Comparison of ENCODE assay signal across 1 cellular context in genomic region chr2:99729104-99729503, GRCh38.
TF ChIP-seq lines count a peak whose summit lies in the region.

No MANE protein-coding gene starts in this region.

TF ChIP-seq in WTC11, 78 proteins besides CTCF, POLR2A, EP300 and RAD21 (continued from another document):
- TF ChIP-seq, protein P1, sequence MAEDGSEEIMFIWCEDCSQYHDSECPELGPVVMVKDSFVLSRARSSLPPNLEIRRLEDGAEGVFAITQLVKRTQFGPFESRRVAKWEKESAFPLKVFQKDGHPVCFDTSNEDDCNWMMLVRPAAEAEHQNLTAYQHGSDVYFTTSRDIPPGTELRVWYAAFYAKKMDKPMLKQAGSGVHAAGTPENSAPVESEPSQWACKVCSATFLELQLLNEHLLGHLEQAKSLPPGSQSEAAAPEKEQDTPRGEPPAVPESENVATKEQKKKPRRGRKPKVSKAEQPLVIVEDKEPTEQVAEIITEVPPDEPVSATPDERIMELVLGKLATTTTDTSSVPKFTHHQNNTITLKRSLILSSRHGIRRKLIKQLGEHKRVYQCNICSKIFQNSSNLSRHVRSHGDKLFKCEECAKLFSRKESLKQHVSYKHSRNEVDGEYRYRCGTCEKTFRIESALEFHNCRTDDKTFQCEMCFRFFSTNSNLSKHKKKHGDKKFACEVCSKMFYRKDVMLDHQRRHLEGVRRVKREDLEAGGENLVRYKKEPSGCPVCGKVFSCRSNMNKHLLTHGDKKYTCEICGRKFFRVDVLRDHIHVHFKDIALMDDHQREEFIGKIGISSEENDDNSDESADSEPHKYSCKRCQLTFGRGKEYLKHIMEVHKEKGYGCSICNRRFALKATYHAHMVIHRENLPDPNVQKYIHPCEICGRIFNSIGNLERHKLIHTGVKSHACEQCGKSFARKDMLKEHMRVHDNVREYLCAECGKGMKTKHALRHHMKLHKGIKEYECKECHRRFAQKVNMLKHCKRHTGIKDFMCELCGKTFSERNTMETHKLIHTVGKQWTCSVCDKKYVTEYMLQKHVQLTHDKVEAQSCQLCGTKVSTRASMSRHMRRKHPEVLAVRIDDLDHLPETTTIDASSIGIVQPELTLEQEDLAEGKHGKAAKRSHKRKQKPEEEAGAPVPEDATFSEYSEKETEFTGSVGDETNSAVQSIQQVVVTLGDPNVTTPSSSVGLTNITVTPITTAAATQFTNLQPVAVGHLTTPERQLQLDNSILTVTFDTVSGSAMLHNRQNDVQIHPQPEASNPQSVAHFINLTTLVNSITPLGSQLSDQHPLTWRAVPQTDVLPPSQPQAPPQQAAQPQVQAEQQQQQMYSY (CRISPR knock-in tag; IDR thresholded peaks at IDR 0.05), result no peak
- TF ChIP-seq ZNF425 (CRISPR knock-in tag; conservative IDR thresholded peaks at IDR 0.05), result no peak
- TF ChIP-seq GTF2I (CRISPR knock-in tag; conservative IDR thresholded peaks at IDR 0.05), result no peak
- TF ChIP-seq PREB (CRISPR knock-in tag; IDR thresholded peaks at IDR 0.05; ENCODE audit: borderline replicate concordance), result no peak
